ENCODE assay signal across 8 cellular contexts in genomic region chr17:44522883-44523671, GRCh38. TPM values are rescaled to one million over a fixed set of nuclear protein-coding genes. Genes with fewer than 3 reads are reported as not detected.
DNase-seq lines count a peak whose midpoint lies in the region; ATAC-seq and TF ChIP-seq lines count a peak whose summit lies in the region.

No MANE protein-coding gene starts in this region.

- 61% methylated on average over 14 of the region's 14 CpGs for WGBS in prostate gland

- no peak for DNase-seq in activated CD4-positive, CD25-positive, alpha-beta regulatory T cell treated with anti-CD3 and anti-CD28 coated beads, Interleukin-2, amount 50 U/mL, for 72 hours
- DNase-seq in NCI-H82 treated with DMSO at 0.1 percent for 48 hours (lab: John Stamatoyannopoulos, UW; ENCODE audit: unreplicated experiment) (peak; percentile 58), activated T-cell treated with anti-CD3 and anti-CD28 coated beads for 1 hour (ENCODE audit: low read depth) (peak; percentile 31), fibroblast of pulmonary artery (ENCODE audit: low read depth) (peak; percentile 78), prostate gland (ENCODE audit: low spot score) (peak; percentile 30), caudate nucleus (lab: John Stamatoyannopoulos, UW) (no peak), DMS114 treated with DMSO at 0.1 percent for 48 hours (lab: John Stamatoyannopoulos, UW; ENCODE audit: unreplicated experiment) (no peak)

- H3K9me3 ChIP-seq in prostate gland = no peaks in the 10 kb centered on the region

- no peaks in the 10 kb centered on the region for H3K27me3 ChIP-seq in prostate gland (replicated peaks; ENCODE audit: insufficient read depth)

- no peaks in the 10 kb centered on the region for H3K4me1 ChIP-seq in prostate gland (replicated peaks)

- intact Hi-C loops in prostate gland (cut with DNase I) = no loop called here

- H3K27ac ChIP-seq in prostate gland = no peak overlapping the region
- H3K27ac ChIP-seq in caudate nucleus (ENCODE audit: low read depth, low read length) = no peak overlapping the region

- TF ChIP-seq CTCF in fibroblast of pulmonary artery (IDR thresholded peaks at IDR 0.05; ENCODE audit: low read length, missing control alignments) = peak; percentile 76
- peak in 3 of 4 experiments; percentile 34 to 53 (median 44) for TF ChIP-seq CTCF in prostate gland (IDR thresholded peaks at IDR 0.05)

- no peak overlapping the region for H3K4me3 ChIP-seq in fibroblast of pulmonary artery (replicated peaks; ENCODE audit: low read depth, low read length)
- no peak overlapping the region for H3K4me3 ChIP-seq in prostate gland

- ATAC-seq in activated CD4-positive, CD25-positive, alpha-beta regulatory T cell treated with anti-CD3 and anti-CD28 coated beads, Interleukin-2, amount 50 U/mL, for 24 hours = peak; percentile 27 to 44

- no peak for TF ChIP-seq POLR2A in prostate gland (IDR thresholded peaks at IDR 0.05)

- H3K36me3 ChIP-seq in prostate gland = no peaks in the 10 kb centered on the region

RNA-seq across cellular contexts. Expression of gene GPATCH8, which starts 19.9 kb away (rescaled TPM):
- total RNA-seq in prostate gland = 10 to 100 TPM; 25.2 to 42.8 TPM

RNA-seq across cellular contexts. Expression of gene FZD2, which starts 34.2 kb away (rescaled TPM):
- total RNA-seq in prostate gland = 10 to 100 TPM in 1 of 2 donors, 1 to 10 TPM in 1; 3.3 to 10.1 TPM

Comparison
In these comparisons a context has a peak if more than half of its experiments do, and no peak if none do; other contexts are left out.
1. DNase-seq: peak in NCI-H82 treated with DMSO at 0.1 percent for 48 hours (single experiment), activated T-cell treated with anti-CD3 and anti-CD28 coated beads for 1 hour (single experiment), fibroblast of pulmonary artery (single experiment) and prostate gland (single experiment); none in activated CD4-positive, CD25-positive, alpha-beta regulatory T cell treated with anti-CD3 and anti-CD28 coated beads, Interleukin-2, amount 50 U/mL, for 72 hours (single experiment), caudate nucleus (0 of 61) and DMS114 treated with DMSO at 0.1 percent for 48 hours (single experiment).